ENCODE assay signal across 8 cellular contexts in the genomic region with DNA sequence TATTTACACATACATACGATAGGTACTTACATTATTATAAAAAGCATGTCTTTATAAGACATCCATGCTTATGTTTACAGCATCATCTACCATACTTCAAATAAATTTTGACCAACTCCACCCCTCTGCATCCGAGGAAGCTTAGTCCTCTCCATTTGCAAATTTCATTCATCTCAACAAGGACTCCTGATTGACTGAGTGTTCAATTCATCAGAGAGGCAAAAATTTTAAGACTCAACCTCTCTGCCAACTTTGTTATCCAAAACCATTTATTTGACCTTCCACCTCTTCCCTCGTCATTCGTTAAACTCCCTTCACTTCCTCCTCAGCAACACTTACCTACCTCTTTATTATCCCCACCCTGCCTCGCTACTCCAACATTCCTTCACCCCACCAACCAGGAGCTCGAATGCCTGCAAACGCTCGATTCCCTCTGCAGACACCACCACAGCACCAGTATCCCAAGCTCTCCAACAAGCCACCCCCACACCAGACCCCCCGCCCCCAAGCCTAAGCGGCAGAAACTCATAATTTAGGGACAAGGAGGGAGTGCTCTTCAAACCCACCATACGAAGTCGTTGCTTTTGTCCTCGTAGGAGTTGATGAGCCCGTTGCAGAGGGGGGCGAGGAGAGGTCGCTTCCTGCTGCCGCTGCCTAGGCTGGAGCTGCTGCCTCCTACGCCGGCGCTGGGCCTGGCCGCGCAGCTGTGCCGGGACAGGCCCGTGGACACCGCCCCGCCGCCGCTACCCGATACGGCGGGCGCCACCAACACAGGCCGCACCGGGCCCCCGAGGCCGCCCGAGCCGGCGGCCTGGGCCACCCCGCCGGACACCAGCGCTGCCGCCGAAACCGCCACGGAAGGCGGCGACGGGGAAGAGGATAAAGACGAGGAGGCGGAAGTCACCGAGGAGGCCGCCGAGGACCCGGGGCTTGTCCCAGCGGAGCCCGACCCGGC. TPM values are rescaled to one million over a fixed set of nuclear protein-coding genes. Genes with fewer than 3 reads are reported as not detected.
DNase-seq lines count a peak whose midpoint lies in the region; ATAC-seq and TF ChIP-seq lines count a peak whose summit lies in the region.

No MANE protein-coding gene starts in this region.

- H3K9me2 ChIP-seq in GM23248 (ENCODE audit: insufficient read depth), result no peaks in the 10 kb centered on the region

- peak; percentile 50 for ATAC-seq in stimulated activated effector memory CD8-positive, alpha-beta T cell treated with anti-CD3 and anti-CD28 coated beads, Interleukin-12 subunit alpha, Interleukin-12 subunit beta, amount 100 ng/mL, for 72 hours

- peaks cover 17% of the 10 kb centered on the region; the same call in 1 of the 2 replicates for H3F3A ChIP-seq in GM23248 (ENCODE audit: insufficient read depth)

- no peak for TF ChIP-seq CTCF in KMS-11 (conservative IDR thresholded peaks at IDR 0.05; ENCODE audit: low read depth, low read length)
- no peak for TF ChIP-seq CTCF in WI38 (IDR thresholded peaks at IDR 0.05; ENCODE audit: low read depth, low read length)

- H3K36me3 Mint-ChIP-seq in stimulated activated effector memory CD8-positive, alpha-beta T cell treated with anti-CD3 and anti-CD28 coated beads, Interleukin-12 subunit alpha, Interleukin-12 subunit beta, amount 100 ng/mL, for 72 hours, result peaks cover 23% of the 10 kb centered on the region

- DNase-seq in NCI-H82 (lab: John Stamatoyannopoulos, UW) (peak; percentile 66), NCI-H82 treated with DMSO at 0.1 percent for 48 hours (lab: John Stamatoyannopoulos, UW; ENCODE audit: unreplicated experiment) (no peak), GM23248 (peak; percentile 74), medulla oblongata (ENCODE audit: extremely low spot score) (peak; percentile 22)
- DNase-seq in effector memory CD4-positive, alpha-beta T cell, result no peak
- peak in 1 of 2 donors; percentile 51 for DNase-seq in stimulated activated effector memory CD8-positive, alpha-beta T cell treated with anti-CD3 and anti-CD28 coated beads, Interleukin-12 subunit alpha, Interleukin-12 subunit beta, amount 100 ng/mL, for 72 hours (ENCODE audit: low spot score in 2 of 2)

- peak overlapping the region; percentile 97 for H3K27ac Mint-ChIP-seq in stimulated activated effector memory CD8-positive, alpha-beta T cell treated with anti-CD3 and anti-CD28 coated beads, Interleukin-12 subunit alpha, Interleukin-12 subunit beta, amount 100 ng/mL, for 72 hours

- H3K27ac ChIP-seq in GM23248, result peak overlapping the region; percentile 83
- peak overlapping the region; percentile 84 for H3K27ac ChIP-seq in KMS-11
- H3K27ac ChIP-seq in effector memory CD4-positive, alpha-beta T cell (ENCODE audit: insufficient read depth, low read length, poor library complexity, severe bottlenecking), result peak overlapping the region; percentile 90

- H2AFZ ChIP-seq in GM23248 (peak overlapping the region; percentile 97), KMS-11 (ENCODE audit: low read depth) (peak overlapping the region; percentile 80)

- H3K9ac ChIP-seq in GM23248, result peak overlapping the region; percentile 91
- H3K9ac ChIP-seq in KMS-11, result peak overlapping the region; percentile 85

- H3K4me1 ChIP-seq in GM23248 (ENCODE audit: insufficient read depth), result peaks cover 23% of the 10 kb centered on the region
- H3K4me1 ChIP-seq in KMS-11 (ENCODE audit: low read depth, poor library complexity, severe bottlenecking), result peaks cover 19% of the 10 kb centered on the region
- peaks cover 15% of the 10 kb centered on the region for H3K4me1 ChIP-seq in effector memory CD4-positive, alpha-beta T cell (ENCODE audit: control insufficient read depth, insufficient read depth, low read length, poor library complexity, severe bottlenecking)

- 0 to 2% methylated on average over 40 to 53 of the region's 58 CpGs for WGBS in GM23248 (ENCODE audit: low coverage in 1 of 2, low lambda C conversion rate in 2 of 2, missing lambda C conversion rate in 2 of 2), 2 experiments

- peaks cover 24% of the 10 kb centered on the region for H3K4me1 Mint-ChIP-seq in stimulated activated effector memory CD8-positive, alpha-beta T cell treated with anti-CD3 and anti-CD28 coated beads, Interleukin-12 subunit alpha, Interleukin-12 subunit beta, amount 100 ng/mL, for 72 hours

- H3K79me2 ChIP-seq in GM23248 (ENCODE audit: insufficient read depth), result peaks cover 65% of the 10 kb centered on the region
- H3K79me2 ChIP-seq in KMS-11 (ENCODE audit: insufficient read depth, low read depth), result peaks cover 59% of the 10 kb centered on the region

- H3K36me3 ChIP-seq in GM23248 (ENCODE audit: low read depth) (no peaks in the 10 kb centered on the region), KMS-11 (ENCODE audit: insufficient read depth) (no peaks in the 10 kb centered on the region)
- H3K36me3 ChIP-seq in effector memory CD4-positive, alpha-beta T cell (ENCODE audit: control insufficient read depth, insufficient read depth, low read length), result no peaks in the 10 kb centered on the region

- H4K20me1 ChIP-seq in GM23248 (ENCODE audit: insufficient read depth) (0 out of 2 replicates have a peak, but pooled peaks cover 3% of the 10 kb centered on the region), KMS-11 (ENCODE audit: insufficient read depth) (no peaks in the 10 kb centered on the region)

- peak overlapping the region; percentile 91 for H3K4me3 Mint-ChIP-seq in stimulated activated effector memory CD8-positive, alpha-beta T cell treated with anti-CD3 and anti-CD28 coated beads, Interleukin-12 subunit alpha, Interleukin-12 subunit beta, amount 100 ng/mL, for 72 hours

- H3K9me3 ChIP-seq in GM23248 (ENCODE audit: low read depth), result no peaks in the 10 kb centered on the region
- no peaks in the 10 kb centered on the region for H3K9me3 ChIP-seq in effector memory CD4-positive, alpha-beta T cell (ENCODE audit: control insufficient read depth, low read length)

- in situ Hi-C loops in GM23248 (cut with MboI), result no loop called here

- H3K4me3 ChIP-seq in GM23248 (peak overlapping the region; percentile 96), KMS-11 (IDR thresholded peaks at IDR 0.05; ENCODE audit: insufficient read depth, low read depth, low read length) (peak overlapping the region; percentile 96), WI38 (ENCODE audit: low read depth, low read length) (peak overlapping the region; percentile 89)
- H3K4me3 ChIP-seq in effector memory CD4-positive, alpha-beta T cell (ENCODE audit: insufficient read depth, low read depth, low read length, poor library complexity, severe bottlenecking), result peak overlapping the region; percentile 98

- H3K4me2 ChIP-seq in GM23248 (ENCODE audit: unreplicated experiment) (peak overlapping the region; percentile 97), KMS-11 (peak overlapping the region; percentile 75)

- H3K27me3 ChIP-seq in GM23248 (replicated peaks; ENCODE audit: insufficient read depth) (no peaks in the 10 kb centered on the region), KMS-11 (ENCODE audit: insufficient read depth, low read depth) (no peaks in the 10 kb centered on the region)
- H3K27me3 ChIP-seq in effector memory CD4-positive, alpha-beta T cell (replicated peaks; ENCODE audit: control insufficient read depth, insufficient read depth, low read length, poor library complexity, severe bottlenecking), result no peaks in the 10 kb centered on the region

- no peaks in the 10 kb centered on the region for H3K9me3 Mint-ChIP-seq in stimulated activated effector memory CD8-positive, alpha-beta T cell treated with anti-CD3 and anti-CD28 coated beads, Interleukin-12 subunit alpha, Interleukin-12 subunit beta, amount 100 ng/mL, for 72 hours

RNA-seq across cellular contexts. Expression of gene COP1, which starts 0.8 kb away (rescaled TPM):
- total RNA-seq in GM23248 (2014; rRNA removed; shearing (Covaris generic)), result 43.3 and 55.1 TPM in 2 replicates
- polyA plus RNA-seq in GM23248 (2016; fragmentation: Nextera tagmentation; extraction: Ambion mirVana), result 36.9 and 42.4 TPM in 2 replicates

Comparison
In these comparisons a context has a peak if more than half of its experiments do, and no peak if none do; other contexts are left out.
1. DNase-seq: peak in NCI-H82 (single experiment), GM23248 (single experiment) and medulla oblongata (single experiment); none in NCI-H82 treated with DMSO at 0.1 percent for 48 hours (single experiment) and effector memory CD4-positive, alpha-beta T cell (0 of 3).
2. Peak in every context shown above with its lines, with median percentiles within 50 percentile points of each other: H3K27ac ChIP-seq and H3K4me3 ChIP-seq.